In the genomic region with DNA sequence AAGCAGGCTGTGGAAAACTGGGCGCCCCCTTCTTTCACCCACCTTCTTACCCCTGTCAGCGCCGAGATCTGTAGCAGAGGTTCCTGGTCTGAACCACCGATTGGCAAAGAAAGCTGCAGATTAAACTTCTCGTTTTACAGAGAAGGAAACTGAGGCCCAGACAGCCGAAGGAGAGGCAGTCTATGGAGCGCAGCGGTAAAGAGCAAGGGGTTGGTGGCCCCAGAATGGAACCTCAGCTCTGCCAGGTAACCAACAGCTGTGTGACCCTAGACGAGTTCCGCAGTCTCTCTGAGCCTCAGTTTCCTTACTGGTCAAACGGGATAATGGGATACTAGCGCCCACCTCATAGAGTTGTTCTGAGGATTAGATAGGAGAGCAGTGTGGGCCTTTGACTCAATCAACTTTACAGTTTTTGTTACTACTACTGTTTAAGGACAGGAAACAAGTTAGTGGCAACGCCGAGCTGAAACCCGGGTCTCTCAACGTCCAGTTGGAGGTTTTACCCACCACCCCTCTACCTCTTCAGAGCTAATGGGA, we compare ENCODE assay signal across 1 cellular context.
TF ChIP-seq lines count a peak whose summit lies in the region.

No MANE protein-coding gene starts in this region.

TF ChIP-seq in H1, 55 proteins besides CTCF, POLR2A, EP300 and RAD21:
- TF ChIP-seq TAF7 (optimal IDR thresholded peaks at IDR 0.05; ENCODE audit: borderline replicate concordance, low read depth, low read length), result no peak
- no peak for TF ChIP-seq CBX8 (IDR thresholded peaks at IDR 0.05; ENCODE audit: borderline replicate concordance, low read depth, low read length)
- TF ChIP-seq CEBPB (IDR thresholded peaks at IDR 0.05; ENCODE audit: low read depth, low read length), result no peak
- TF ChIP-seq CREB1 (IDR thresholded peaks at IDR 0.05), result no peak
- no peak for TF ChIP-seq KDM1A (IDR thresholded peaks at IDR 0.05; ENCODE audit: borderline replicate concordance, low read length)
- no peak for TF ChIP-seq RBBP5 (IDR thresholded peaks at IDR 0.05; ENCODE audit: borderline replicate concordance, low read depth, low read length)
- TF ChIP-seq, protein P1, sequence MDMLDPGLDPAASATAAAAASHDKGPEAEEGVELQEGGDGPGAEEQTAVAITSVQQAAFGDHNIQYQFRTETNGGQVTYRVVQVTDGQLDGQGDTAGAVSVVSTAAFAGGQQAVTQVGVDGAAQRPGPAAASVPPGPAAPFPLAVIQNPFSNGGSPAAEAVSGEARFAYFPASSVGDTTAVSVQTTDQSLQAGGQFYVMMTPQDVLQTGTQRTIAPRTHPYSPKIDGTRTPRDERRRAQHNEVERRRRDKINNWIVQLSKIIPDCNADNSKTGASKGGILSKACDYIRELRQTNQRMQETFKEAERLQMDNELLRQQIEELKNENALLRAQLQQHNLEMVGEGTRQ (IDR thresholded peaks at IDR 0.05; ENCODE audit: low read length), result no peak
- no peak for TF ChIP-seq TCF12 (IDR thresholded peaks at IDR 0.05; ENCODE audit: low read depth, low read length)
- no peak for TF ChIP-seq RNF2 (IDR thresholded peaks at IDR 0.05; ENCODE audit: borderline replicate concordance, low read depth, low read length, missing control alignments, poor library complexity, severe bottlenecking)
- TF ChIP-seq JUN (IDR thresholded peaks at IDR 0.05; ENCODE audit: low read depth, low read length), result no peak
- no peak for TF ChIP-seq CHD2 (IDR thresholded peaks at IDR 0.05; ENCODE audit: low read length)
